In the genomic region with DNA sequence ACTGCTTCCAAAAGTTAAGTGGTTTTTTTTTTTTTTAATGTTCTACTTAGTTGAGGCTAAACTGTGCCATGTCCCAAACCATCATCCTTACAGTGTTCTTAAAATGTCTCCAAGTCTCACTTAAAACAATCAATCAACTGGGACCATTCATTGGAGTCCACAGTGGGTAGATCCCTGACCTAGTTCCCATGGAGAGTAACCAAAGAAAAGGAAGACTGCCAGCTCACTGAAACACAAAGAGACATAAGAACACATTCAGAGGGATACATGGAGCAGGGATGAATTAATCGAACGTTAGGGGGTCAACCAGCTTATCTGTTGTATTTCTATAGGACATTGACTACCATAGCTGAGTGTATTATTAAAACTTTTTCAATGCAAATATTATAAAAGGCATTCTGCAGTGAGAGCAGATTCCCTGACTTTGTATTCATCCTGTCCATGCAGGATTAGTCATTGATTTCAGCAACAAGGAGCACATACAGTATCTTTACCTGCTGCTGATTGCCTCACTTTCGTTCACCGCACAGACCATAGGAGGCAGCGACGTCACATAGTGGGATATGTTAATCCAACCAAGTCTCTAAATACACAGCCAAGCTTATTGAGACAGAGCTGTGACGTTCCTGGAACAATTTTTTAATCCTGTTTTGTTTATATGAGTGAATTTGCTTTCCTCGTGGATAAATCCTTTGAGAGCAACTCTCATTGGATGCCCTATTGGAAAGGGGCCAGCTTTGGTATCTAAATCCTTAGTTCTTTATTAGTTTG, we compare ENCODE assay signal across 9 cellular contexts.
DNase-seq lines count a peak whose midpoint lies in the region; ATAC-seq, FAIRE-seq and TF ChIP-seq lines count a peak whose summit lies in the region.
"Had no signal": no experiment of that assay in that cellular context is flagged by ENCODE, and none has a peak within 500 bp of the region (broad histone marks: within the 10 kb centered on the region; RNA-seq: fewer than 3 reads in every experiment).

No MANE protein-coding gene starts in this region.

- H3K4me1 ChIP-seq in ascending aorta: peaks cover 0 to 8% of the 10 kb centered on the region in 2 donors

- ATAC-seq in HG02610 (IDR thresholded peaks at IDR 0.05; ENCODE audit: unreplicated experiment): peak; percentile 28
- no peak for ATAC-seq in HG03139 (IDR thresholded peaks at IDR 0.05; ENCODE audit: unreplicated experiment)
- ATAC-seq in HG02938 (IDR thresholded peaks at IDR 0.05; ENCODE audit: unreplicated experiment): no peak
- ATAC-seq in T-helper 17 cell: no peak

- no peak overlapping the region for H3K4me3 Mint-ChIP-seq in T-helper 17 cell

- intact Hi-C loops in ascending aorta (cut with DNase I): loop anchor here (2.0 to 5.0 kb wide), 3 partner anchors 151 to 849 kb away; partner anchors contain the start of gene RBMS3

- no peak overlapping the region for H3K27ac Mint-ChIP-seq in T-helper 17 cell

- no peaks in the 10 kb centered on the region for H3K27me3 ChIP-seq in ascending aorta

- H3K36me3 Mint-ChIP-seq in T-helper 17 cell (ENCODE audit: low read depth): no peaks in the 10 kb centered on the region

- no peaks in the 10 kb centered on the region for H3K36me3 ChIP-seq in ascending aorta

- DNase-seq in AG20443 (ENCODE audit: low spot score) (peak; percentile 18), ascending aorta (ENCODE audit: low spot score in 2 of 2) (peak in 1 of 2 donors; percentile 69), islet precursor cell (peak; percentile 79), urothelium cell line (ENCODE audit: low spot score) (peak; percentile 29), T-helper 17 cell (no peak)

- H3K9me3 ChIP-seq in ascending aorta (no peaks in the 10 kb centered on the region), T-helper 17 cell (ENCODE audit: control insufficient read depth, low read length, poor library complexity, severe bottlenecking) (no peaks in the 10 kb centered on the region)

- H3K4me1 Mint-ChIP-seq in T-helper 17 cell: no peaks in the 10 kb centered on the region

- FAIRE-seq in urothelium cell line (lab: Jason Lieb, UNC): no peak

- peak overlapping the region in 1 of 2 donors; percentile 55 for H3K4me3 ChIP-seq in ascending aorta

- TF ChIP-seq CTCF in ascending aorta (IDR thresholded peaks at IDR 0.05): no peak

- H3K27me3 Mint-ChIP-seq in T-helper 17 cell: no peaks in the 10 kb centered on the region

- H3K27ac ChIP-seq in ascending aorta: peak overlapping the region; percentile 72 to 79
- H3K27ac ChIP-seq: HL-60 had no signal

Comparison
In these comparisons a context has a peak if more than half of its experiments do, and no peak if none do; other contexts are left out.
1. DNase-seq: peak in AG20443 (single experiment), islet precursor cell (single experiment) and urothelium cell line (single experiment); none in T-helper 17 cell (0 of 3).